8 cellular contexts compared by ENCODE assay signal in the genomic region with DNA sequence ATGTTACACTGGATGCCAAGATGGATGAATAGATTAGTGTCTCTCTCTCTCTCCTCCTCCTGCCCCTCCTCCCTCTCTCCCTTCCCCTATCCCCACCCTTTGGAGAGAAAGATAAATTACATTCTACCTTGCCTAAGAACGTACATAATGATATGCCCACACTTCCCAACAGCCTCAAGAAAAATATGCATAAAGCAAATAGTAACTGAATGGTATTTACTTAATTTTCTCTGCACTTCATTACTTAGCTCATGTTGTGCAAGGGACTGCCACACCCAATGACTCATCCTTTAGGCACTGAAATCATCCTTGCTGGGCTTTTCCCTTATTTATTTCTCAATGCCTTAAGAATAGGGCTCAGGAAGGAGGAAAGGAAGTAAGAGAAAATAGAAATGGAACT.
A peak's percentile ranks its signal among the peaks of the same experiment; 100 is the strongest.
DNase-seq lines count a peak whose midpoint lies in the region; TF ChIP-seq lines count a peak whose summit lies in the region.

No MANE protein-coding gene starts in this region.

- WGBS in thyroid gland, 2 donors, result 57 to 64% methylated on average over 1 of the region's 1 CpG

- no peak overlapping the region for H3K4me3 ChIP-seq in right atrium auricular region
- H3K4me3 ChIP-seq in thyroid gland (replicated peaks in 1 of 3), result no peak overlapping the region

- H3K27me3 ChIP-seq in right atrium auricular region (no peaks in the 10 kb centered on the region), thyroid gland (no peaks in the 10 kb centered on the region)

- no peak for TF ChIP-seq POLR2A in thyroid gland (IDR thresholded peaks at IDR 0.05)

- no peak for TF ChIP-seq CTCF in right atrium auricular region (IDR thresholded peaks at IDR 0.05)
- TF ChIP-seq CTCF in thyroid gland (IDR thresholded peaks at IDR 0.05), result no peak

- H3K9me3 ChIP-seq in right atrium auricular region (no peaks in the 10 kb centered on the region), thyroid gland (no peaks in the 10 kb centered on the region)

- DNase-seq in HS-27A (ENCODE audit: low read depth), result peak; percentile 69
- DNase-seq in T1000 (lab: John Stamatoyannopoulos, UW), result peak; percentile 31
- peak; percentile 78 for DNase-seq in right atrium auricular region (ENCODE audit: low spot score)
- DNase-seq in thyroid gland, result peak; percentile 19 to 22
- no peak for DNase-seq in cortex of kidney (lab: John Stamatoyannopoulos, UW)
- DNase-seq in cerebellum (ENCODE audit: low spot score), result no peak
- no peak for DNase-seq in NCI-H2171 (lab: John Stamatoyannopoulos, UW)
- no peak for DNase-seq in stimulated activated CD4-positive, alpha-beta T cell treated with anti-CD3 and anti-CD28 coated beads, Interleukin-4, amount 100 ng/mL, for 24 hours

- H3K27ac ChIP-seq in right atrium auricular region (peak overlapping the region; percentile 73), thyroid gland (peak overlapping the region in 2 of 3 donors; percentile 62 to 68)

- H3K4me1 ChIP-seq in right atrium auricular region (peaks cover 0 to 20% of the 10 kb centered on the region in 2 donors), thyroid gland (peaks cover 4 to 18% of the 10 kb centered on the region in 2 donors)

- intact Hi-C loops in thyroid gland (cut with DNase I), result no loop called here

- H3K36me3 ChIP-seq in right atrium auricular region (no peaks in the 10 kb centered on the region), thyroid gland (no peaks in the 10 kb centered on the region)

Comparison
In these comparisons a context has a peak if more than half of its experiments do, and no peak if none do; other contexts are left out.
1. DNase-seq: peak in HS-27A (single experiment), T1000 (single experiment), right atrium auricular region (single experiment) and thyroid gland (2 of 2); none in cortex of kidney (single experiment), cerebellum (single experiment), NCI-H2171 (single experiment) and stimulated activated CD4-positive, alpha-beta T cell treated with anti-CD3 and anti-CD28 coated beads, Interleukin-4, amount 100 ng/mL, for 24 hours (single experiment).